17 cellular contexts compared by ENCODE assay signal in the genomic region with DNA sequence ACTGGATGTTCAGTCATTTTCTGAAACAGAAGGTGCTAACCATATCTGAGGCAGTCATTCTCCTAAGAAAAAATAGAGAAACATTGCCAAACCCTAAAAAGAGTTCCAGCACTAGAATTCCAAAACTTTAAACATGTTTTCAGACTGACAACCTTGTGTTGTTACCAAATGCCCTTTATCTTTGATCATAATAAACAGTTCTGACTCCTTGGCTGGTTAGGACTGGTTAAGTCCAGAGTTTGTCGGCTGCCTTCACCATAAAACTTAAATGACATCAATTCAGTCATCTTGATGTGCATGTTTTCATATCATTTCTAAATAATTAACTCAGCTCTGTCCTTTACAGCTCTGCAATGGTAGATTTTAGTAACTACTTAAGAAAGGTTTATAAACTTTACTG.
"Had no signal": no experiment of that assay in that cellular context is flagged by ENCODE, and none has a peak within 500 bp of the region (broad histone marks: within the 10 kb centered on the region; RNA-seq: fewer than 3 reads in every experiment).

No MANE protein-coding gene starts in this region.

- H3K9me3 ChIP-seq: neutrophil, right lobe of liver, suprapubic skin had no signal

- H3K27ac ChIP-seq: neutrophil, right lobe of liver, suprapubic skin had no signal

- H3K4me1 ChIP-seq: right lobe of liver, suprapubic skin had no signal

- H3K4me1 Mint-ChIP-seq: activated CD4-positive, alpha-beta memory T cell treated with anti-CD3 and anti-CD28 coated beads, Interleukin-2, amount 10 ng/mL, durations not matched to agents 7 days and 5 days; activated naive CD4-positive, alpha-beta T cell treated with anti-CD3 and anti-CD28 coated beads, Interleukin-2, amount 50 U/mL, for 24 hours had no signal

- H3K27me3 Mint-ChIP-seq: progenitor cell of endocrine pancreas had no signal

- DNase-seq: activated CD4-positive, alpha-beta memory T cell treated with anti-CD3 and anti-CD28 coated beads, Interleukin-2, amount 10 ng/mL, durations not matched to agents 7 days and 5 days; activated CD4-positive, alpha-beta T cell treated with anti-CD3 and anti-CD28 coated beads for 4 hours; activated effector memory CD4-positive, alpha-beta T cell treated with anti-CD3 and anti-CD28 coated beads, Interleukin-2, amount 50 U/mL, for 16 hours; activated T-cell treated with anti-CD3 and anti-CD28 coated beads, Interleukin-2, amount 50 U/mL, for 4 hours; amniotic stem cell; cerebellar nuclear complex; dermis blood vessel endothelial cell; islet precursor cell; mammary epithelial cell; naive thymus-derived CD8-positive, alpha-beta T cell; right lobe of liver; stimulated activated naive CD8-positive, alpha-beta T cell treated with anti-CD3 and anti-CD28 coated beads, Interleukin-15, Interleukin-2, amounts not matched to agents 100 U/mL and 50 U/mL, for 24 hours had no signal

- ATAC-seq: activated T-cell treated with anti-CD3 and anti-CD28 coated beads, Interleukin-2, amount 50 U/mL, for 4 hours; left lobe of liver; naive thymus-derived CD8-positive, alpha-beta T cell; right lobe of liver; stimulated activated naive CD8-positive, alpha-beta T cell treated with anti-CD3 and anti-CD28 coated beads, Interleukin-15, Interleukin-2, amounts not matched to agents 100 U/mL and 50 U/mL, for 24 hours had no signal

- H3K27me3 ChIP-seq: neutrophil, right lobe of liver, suprapubic skin had no signal

- H3K36me3 Mint-ChIP-seq: activated naive CD4-positive, alpha-beta T cell treated with anti-CD3 and anti-CD28 coated beads, Interleukin-2, amount 50 U/mL, for 24 hours; naive thymus-derived CD8-positive, alpha-beta T cell had no signal

- H3K27ac Mint-ChIP-seq: activated CD4-positive, alpha-beta memory T cell treated with anti-CD3 and anti-CD28 coated beads, Interleukin-2, amount 10 ng/mL, durations not matched to agents 7 days and 5 days; activated naive CD4-positive, alpha-beta T cell treated with anti-CD3 and anti-CD28 coated beads, Interleukin-2, amount 50 U/mL, for 24 hours; naive thymus-derived CD8-positive, alpha-beta T cell; progenitor cell of endocrine pancreas had no signal

- H3K36me3 ChIP-seq: neutrophil, right lobe of liver, suprapubic skin had no signal

- H3K4me3 ChIP-seq: right lobe of liver, suprapubic skin had no signal

- H3K4me3 Mint-ChIP-seq: activated CD4-positive, alpha-beta memory T cell treated with anti-CD3 and anti-CD28 coated beads, Interleukin-2, amount 10 ng/mL, durations not matched to agents 7 days and 5 days; activated naive CD4-positive, alpha-beta T cell treated with anti-CD3 and anti-CD28 coated beads, Interleukin-2, amount 50 U/mL, for 24 hours; activated T-cell treated with anti-CD3 and anti-CD28 coated beads, Interleukin-2, amount 50 U/mL, for 4 hours; naive thymus-derived CD8-positive, alpha-beta T cell had no signal

- H3K9me3 Mint-ChIP-seq: activated CD4-positive, alpha-beta memory T cell treated with anti-CD3 and anti-CD28 coated beads, Interleukin-2, amount 10 ng/mL, durations not matched to agents 7 days and 5 days; activated naive CD4-positive, alpha-beta T cell treated with anti-CD3 and anti-CD28 coated beads, Interleukin-2, amount 50 U/mL, for 24 hours; activated T-cell treated with anti-CD3 and anti-CD28 coated beads, Interleukin-2, amount 50 U/mL, for 4 hours; naive thymus-derived CD8-positive, alpha-beta T cell had no signal
